In the genomic region with DNA sequence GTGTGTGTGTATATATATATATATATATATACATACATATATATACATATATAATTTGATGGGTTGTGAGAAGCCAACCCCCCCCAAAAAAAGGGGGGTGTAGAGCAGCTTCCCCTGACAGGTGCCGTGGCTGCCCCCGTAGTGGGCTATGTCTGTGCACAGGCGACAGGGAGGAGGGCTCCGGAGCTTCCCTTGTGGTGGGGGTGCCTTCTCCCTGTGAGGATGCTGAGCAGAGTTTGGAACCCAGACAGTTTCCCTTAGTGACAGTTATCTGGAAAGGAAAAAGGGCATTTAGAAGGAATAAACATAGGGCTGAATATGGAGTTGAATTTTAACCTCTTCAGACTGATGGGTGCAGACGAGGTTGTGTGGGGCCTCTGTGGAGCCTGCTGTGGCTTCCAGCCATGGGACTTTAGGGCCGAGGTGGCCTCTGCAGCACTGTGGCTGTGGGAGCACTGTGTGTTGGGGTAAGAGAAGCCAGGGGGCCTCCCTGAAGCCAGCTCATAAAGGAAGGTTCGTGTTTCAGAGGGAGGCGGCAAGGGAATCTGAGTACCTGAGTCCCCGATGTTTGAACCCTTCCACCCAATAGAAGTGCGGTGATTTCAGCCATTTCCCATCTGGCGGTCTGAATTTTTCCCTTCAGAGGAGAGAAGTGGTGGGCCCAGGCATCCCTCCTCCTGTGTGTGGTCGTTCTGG, we compare ENCODE assay signal across 16 cellular contexts. TPM values are rescaled to one million over a fixed set of nuclear protein-coding genes. Genes with fewer than 3 reads are reported as not detected.
DNase-seq lines count a peak whose midpoint lies in the region; ATAC-seq and TF ChIP-seq lines count a peak whose summit lies in the region.
"Had no signal": no experiment of that assay in that cellular context is flagged by ENCODE, and none has a peak within 500 bp of the region (broad histone marks: within the 10 kb centered on the region; RNA-seq: fewer than 3 reads in every experiment).

No MANE protein-coding gene starts in this region.

- H3K4me1 ChIP-seq in Caco-2 (no peaks in the 10 kb centered on the region), IMR-90 (ENCODE audit: control insufficient read depth, insufficient read depth, low read length) (peaks cover 15% of the 10 kb centered on the region), endodermal cell (ENCODE audit: control insufficient read depth, insufficient read depth, low read length) (no peaks in the 10 kb centered on the region), sigmoid colon (peaks cover 0 to 49% (median 41%) of the 10 kb centered on the region in 4 donors)
- H3K4me1 ChIP-seq: HAP-1 had no signal

- no peak overlapping the region for H3K56ac ChIP-seq in IMR-90 (ENCODE audit: extremely low read depth, insufficient read depth, low read length)

- H3K27ac ChIP-seq in IMR-90 (ENCODE audit: insufficient read depth, low read length) = 0 out of 2 replicates have a peak overlapping the region, but pooled peaks have one; percentile 3
- no peak overlapping the region for H3K27ac ChIP-seq in endodermal cell (ENCODE audit: low read depth, low read length)
- H3K27ac ChIP-seq in sigmoid colon = peak overlapping the region; percentile 75 to 81 (median 77)

- H3K27me3 ChIP-seq in Caco-2 (replicated peaks; ENCODE audit: control insufficient read depth, insufficient read depth, low read length) (no peaks in the 10 kb centered on the region), IMR-90 (ENCODE audit: control insufficient read depth, insufficient read depth, low read length) (no peaks in the 10 kb centered on the region), endodermal cell (ENCODE audit: control insufficient read depth, insufficient read depth, low read length, poor library complexity, severe bottlenecking) (no peaks in the 10 kb centered on the region), sigmoid colon (no peaks in the 10 kb centered on the region)

- peak overlapping the region; percentile 86 for H3K23ac ChIP-seq in IMR-90 (ENCODE audit: low read depth, low read length)

- TF ChIP-seq CTCF in Caco-2 (IDR thresholded peaks at IDR 0.05; ENCODE audit: insufficient read depth in 1 of 2, low read depth in 1 of 2, low read length in 1 of 2, severe bottlenecking in 1 of 2, unreplicated experiment in 1 of 2) (no peak), IMR-90 (conservative IDR thresholded peaks at IDR 0.05; ENCODE audit: low read depth, low read length) (no peak), endodermal cell (conservative IDR thresholded peaks at IDR 0.05) (no peak), sigmoid colon (IDR thresholded peaks at IDR 0.05) (no peak)

- H3K36me3 ChIP-seq in Caco-2 (ENCODE audit: control insufficient read depth, insufficient read depth, low read length) (peaks cover 2% of the 10 kb centered on the region; the same call in 1 of the 2 replicates), IMR-90 (ENCODE audit: control insufficient read depth, insufficient read depth, low read length) (peaks cover 46% of the 10 kb centered on the region), endodermal cell (ENCODE audit: control insufficient read depth, insufficient read depth, low read length) (peaks cover 83% of the 10 kb centered on the region), sigmoid colon (peaks cover 12 to 65% (median 39%) of the 10 kb centered on the region in 4 donors)

- in situ Hi-C loops in IMR-90 (cut with MboI; ENCODE audit: low sequenced_read_pairs) = no loop called here

- H2BK20ac ChIP-seq in IMR-90 (ENCODE audit: low read depth, low read length) = no peak overlapping the region

- H4K5ac ChIP-seq in IMR-90 (ENCODE audit: low read depth, low read length) = no peak overlapping the region

- H3K4me3 Mint-ChIP-seq in Caco-2 (ENCODE audit: unreplicated experiment) (no peak overlapping the region), endodermal cell (no peak overlapping the region)
- H3K4me3 Mint-ChIP-seq: activated CD8-positive, alpha-beta T cell treated with anti-CD3 and anti-CD28 coated beads, Interleukin-2, amount 10 ng/mL, durations not matched to agents 7 days and 5 days; activated naive CD4-positive, alpha-beta T cell treated with anti-CD3 and anti-CD28 coated beads, Interleukin-2, amount 50 U/mL, for 24 hours; CD4-positive, alpha-beta T cell; stimulated activated naive CD8-positive, alpha-beta T cell treated with anti-CD3 and anti-CD28 coated beads, Interleukin-15, Interleukin-2, amounts not matched to agents 100 ng/mL and 50 ng/mL, for 24 hours had no signal

- H3K4me1 Mint-ChIP-seq in Caco-2 (ENCODE audit: low read depth, unreplicated experiment) (no peaks in the 10 kb centered on the region), endodermal cell (peaks cover 2% of the 10 kb centered on the region)

- peaks cover 79% of the 10 kb centered on the region for H3K36me3 Mint-ChIP-seq in Caco-2 (ENCODE audit: insufficient read depth, unreplicated experiment)
- H3K36me3 Mint-ChIP-seq in endodermal cell (ENCODE audit: low read depth) = peaks cover 36% of the 10 kb centered on the region
- H3K36me3 Mint-ChIP-seq: activated naive CD4-positive, alpha-beta T cell treated with anti-CD3 and anti-CD28 coated beads, Interleukin-2, amount 50 U/mL, for 24 hours had no signal

- dilution Hi-C loops in IMR-90 (cut with HindIII; ENCODE audit: low sequenced_read_pairs, unreplicated experiment) = no loop called here

- DNase-seq in Caco-2 (no peak), IMR-90 (no peak), endodermal cell (no peak), sigmoid colon (no peak), erythroblast (lab: John Stamatoyannopoulos, UW) (no peak), hippocampal formation (lab: John Stamatoyannopoulos, UW) (no peak)
- DNase-seq: activated CD8-positive, alpha-beta T cell treated with anti-CD3 and anti-CD28 coated beads, Interleukin-2, amount 10 ng/mL, durations not matched to agents 7 days and 5 days; CD4-positive, alpha-beta T cell; cerebellar nuclear complex; GF-D8; NCI-H524 treated with DMSO at 0.1 percent for 48 hours had no signal

- H3K9ac ChIP-seq in IMR-90 (ENCODE audit: low read depth, low read length) (no peak overlapping the region), endodermal cell (ENCODE audit: extremely low read depth, low read length, poor library complexity, severe bottlenecking) (no peak overlapping the region)

- H2AK9ac ChIP-seq in IMR-90 (replicated peaks; ENCODE audit: low read depth, low read length, poor library complexity) = peak overlapping the region; percentile 52

- intact Hi-C loops in Caco-2 (cut with micrococcal nuclease; ENCODE audit: unreplicated experiment) = no loop called here
- intact Hi-C loops in IMR-90 (cut with micrococcal nuclease) = no loop called here
- intact Hi-C loops in sigmoid colon (cut with DNase I) = loop anchor here (5.0 kb wide), 1 partner anchor 123 kb away; no protein-coding TSS in a partner anchor

- no peak overlapping the region for H2AK5ac ChIP-seq in IMR-90 (ENCODE audit: low read depth, low read length)

- ATAC-seq in IMR-90 (ENCODE audit: low read depth) = peak; percentile 3; the same call in 1 of the 2 replicates
- no peak for ATAC-seq in HG03457 (IDR thresholded peaks at IDR 0.05; ENCODE audit: unreplicated experiment)
- ATAC-seq: activated CD8-positive, alpha-beta T cell treated with anti-CD3 and anti-CD28 coated beads, Interleukin-2, amount 10 ng/mL, durations not matched to agents 7 days and 5 days; esophagus mucosa had no signal

- TF ChIP-seq EP300 in sigmoid colon (IDR thresholded peaks at IDR 0.05) = no peak

- H4K91ac ChIP-seq in IMR-90 (ENCODE audit: insufficient read depth, low read depth, low read length) = no peak overlapping the region

- no peak overlapping the region for H3K4me2 ChIP-seq in IMR-90 (ENCODE audit: low read depth, low read length)

- H2AFZ ChIP-seq in IMR-90 (replicated peaks; ENCODE audit: low read length, poor library complexity) = peak overlapping the region; percentile 28

- no peak overlapping the region for H2BK120ac ChIP-seq in IMR-90 (ENCODE audit: low read depth, low read length)

- TSS peak; percentile 4 for BruUV-seq in Caco-2 (replicated peaks; lab: Mats Ljungman, UMichigan)
- BruUV-seq in IMR-90 (replicated peaks; lab: Mats Ljungman, UMichigan) = no TSS peak

- no peak overlapping the region for H2BK15ac ChIP-seq in IMR-90 (ENCODE audit: low read depth, low read length)

- H4K8ac ChIP-seq in IMR-90 (ENCODE audit: low read depth in 2 of 2, low read length in 2 of 2) = no peak overlapping the region

- CTCF ChIA-PET in Caco-2 (lab: Charles Lee) = interaction anchor here (0.6 kb wide), 1 partner anchor 103 kb away, joined by 3 read pairs; no protein-coding TSS in a partner anchor
- CTCF ChIA-PET in IMR-90 (lab: Yijun Ruan, JAX) = no interaction called here

- 62% methylated on average over 4 of the region's 12 CpGs; no CpG with 5 or more reads in 1 of the 2 experiments for WGBS in IMR-90 (ENCODE audit: extremely low coverage in 2 of 2, insufficient read length in 1 of 2), 2 experiments
- 95 to 98% methylated on average over 5 to 12 of the region's 12 CpGs for WGBS in endodermal cell (ENCODE audit: insufficient coverage in 1 of 2, insufficient read length in 1 of 2), 2 experiments
- 79 to 85% methylated on average over 12 of the region's 12 CpGs for WGBS in sigmoid colon, 2 donors

- H3K9me3 ChIP-seq in Caco-2 = no peaks in the 10 kb centered on the region
- H3K9me3 ChIP-seq in IMR-90 (ENCODE audit: control insufficient read depth, insufficient read depth, low read length) = no peaks in the 10 kb centered on the region
- no peaks in the 10 kb centered on the region for H3K9me3 ChIP-seq in endodermal cell (ENCODE audit: control insufficient read depth, low read length)
- H3K9me3 ChIP-seq in sigmoid colon = no peaks in the 10 kb centered on the region
- H3K9me3 ChIP-seq: HAP-1 had no signal

- H3K9me1 ChIP-seq in IMR-90 (ENCODE audit: insufficient read depth, low read length) = peaks cover 3% of the 10 kb centered on the region; the same call in 1 of the 2 replicates

- H2BK5ac ChIP-seq in IMR-90 (ENCODE audit: low read depth, low read length, poor library complexity, severe bottlenecking) = no peak overlapping the region

- peaks cover 27 to 75% of the 10 kb centered on the region in 2 experiments for H3K79me1 ChIP-seq in IMR-90 (ENCODE audit: low read depth in 1 of 2, low read length in 2 of 2)

- H3K14ac ChIP-seq in IMR-90 (replicated peaks; ENCODE audit: low read depth, low read length) = no peak overlapping the region

- no peak for TF ChIP-seq POLR2A in IMR-90 (IDR thresholded peaks at IDR 0.05; ENCODE audit: low read depth, low read length)
- no peak for TF ChIP-seq POLR2A in sigmoid colon (IDR thresholded peaks at IDR 0.05)
- no peak for TF ChIP-seq POLR2A in erythroblast (IDR thresholded peaks at IDR 0.05; ENCODE audit: low read length)

- POLR2A ChIA-PET in Caco-2 (lab: Charles Lee) (no interaction called here), IMR-90 (lab: Charles Lee; ENCODE audit: unreplicated experiment) (no interaction called here)

- H3K4ac ChIP-seq in IMR-90 (ENCODE audit: low read depth, low read length) = no peak overlapping the region; the same call in 1 of the 2 replicates

- no peak overlapping the region for H3K18ac ChIP-seq in IMR-90 (ENCODE audit: low read depth, low read length)

- H4K20me1 ChIP-seq in IMR-90 (ENCODE audit: insufficient read depth, low read length) = peaks cover 56% of the 10 kb centered on the region

- no peak overlapping the region for H3K4me3 ChIP-seq in Caco-2 (ENCODE audit: low read depth, low read length)
- H3K4me3 ChIP-seq in IMR-90 (ENCODE audit: insufficient read depth, low read depth, low read length) = no peak overlapping the region
- H3K4me3 ChIP-seq in endodermal cell (ENCODE audit: low read length) = no peak overlapping the region
- H3K4me3 ChIP-seq in sigmoid colon = no peak overlapping the region
- H3K4me3 ChIP-seq: HAP-1 had no signal

- TF ChIP-seq RAD21 in IMR-90 (IDR thresholded peaks at IDR 0.05; ENCODE audit: low read length) = no peak

- H3K27me3 Mint-ChIP-seq in Caco-2 (ENCODE audit: insufficient read depth, unreplicated experiment) = no peaks in the 10 kb centered on the region
- no peaks in the 10 kb centered on the region for H3K27me3 Mint-ChIP-seq in endodermal cell (ENCODE audit: insufficient read depth)
- H3K27me3 Mint-ChIP-seq: activated naive CD4-positive, alpha-beta T cell treated with anti-CD3 and anti-CD28 coated beads, Interleukin-2, amount 50 U/mL, for 24 hours; CD4-positive, alpha-beta T cell; stimulated activated naive CD8-positive, alpha-beta T cell treated with anti-CD3 and anti-CD28 coated beads, Interleukin-15, Interleukin-2, amounts not matched to agents 100 ng/mL and 50 ng/mL, for 24 hours had no signal

- H3K27ac Mint-ChIP-seq in Caco-2 (ENCODE audit: unreplicated experiment) = peak overlapping the region; percentile 77
- peak overlapping the region; percentile 3 for H3K27ac Mint-ChIP-seq in endodermal cell
- H3K27ac Mint-ChIP-seq: activated CD8-positive, alpha-beta T cell treated with anti-CD3 and anti-CD28 coated beads, Interleukin-2, amount 10 ng/mL, durations not matched to agents 7 days and 5 days; activated naive CD4-positive, alpha-beta T cell treated with anti-CD3 and anti-CD28 coated beads, Interleukin-2, amount 50 U/mL, for 24 hours; stimulated activated naive CD8-positive, alpha-beta T cell treated with anti-CD3 and anti-CD28 coated beads, Interleukin-15, Interleukin-2, amounts not matched to agents 100 ng/mL and 50 ng/mL, for 24 hours had no signal

- H3K9me3 Mint-ChIP-seq in Caco-2 (ENCODE audit: unreplicated experiment) (no peaks in the 10 kb centered on the region), endodermal cell (no peaks in the 10 kb centered on the region)
- H3K9me3 Mint-ChIP-seq: activated naive CD4-positive, alpha-beta T cell treated with anti-CD3 and anti-CD28 coated beads, Interleukin-2, amount 50 U/mL, for 24 hours; CD4-positive, alpha-beta T cell; stimulated activated naive CD8-positive, alpha-beta T cell treated with anti-CD3 and anti-CD28 coated beads, Interleukin-15, Interleukin-2, amounts not matched to agents 100 ng/mL and 50 ng/mL, for 24 hours had no signal

RNA-seq across cellular contexts. Expression of gene XRCC3, which starts 19.8 kb away (rescaled TPM):
- total RNA-seq in Caco-2 (2022) (39.5 and 44.0 TPM in 2 replicates), IMR-90 (2012; rRNA removed) (7.5 and 8.1 TPM in 2 replicates), endodermal cell (10 to 100 TPM; 39.2 to 42.6 TPM), sigmoid colon (1 to 10 TPM; 1.8 to 7.5 (median 2.0) TPM)
- polyA plus RNA-seq in IMR-90 (2012; rRNA removed) (9.0 and 9.5 TPM in 2 replicates), sigmoid colon (10 to 100 TPM in 1 of 3 donors, 1 to 10 TPM in 2; 3.6 to 15.7 (median 5.1) TPM)
- 5.3 and 5.5 TPM in 2 replicates for polyA plus RNA-seq in IMR-90 (2012; cell fraction: cytosol; rRNA removed)
- polyA plus RNA-seq in IMR-90 (2012; cell fraction: nucleus; rRNA removed; ENCODE audit: low replicate concordance) = 29.9 and 33.1 TPM in 2 replicates
- polyA plus RNA-seq in endodermal cell (2013, experiment 1 of 2) = 22.5 TPM
- 24.3 TPM for polyA plus RNA-seq in endodermal cell (2013, experiment 2 of 2)

RNA-seq across cellular contexts. Expression of gene ZFYVE21, which starts 20.1 kb away (rescaled TPM):
- total RNA-seq in Caco-2 (2022) (61.6 and 66.2 TPM in 2 replicates), IMR-90 (2012; rRNA removed) (41.2 and 41.4 TPM in 2 replicates), endodermal cell (10 to 100 TPM; 42.5 to 55.6 TPM), sigmoid colon (100 to 1,000 TPM in 1 of 4 donors, 10 to 100 TPM in 3; 84.2 to 106 (median 89.4) TPM)
- polyA plus RNA-seq in IMR-90 (2012; rRNA removed) (89.2 and 93.4 TPM in 2 replicates), sigmoid colon (10 to 100 TPM; 41.7 to 90.1 (median 61.7) TPM)
- polyA plus RNA-seq in IMR-90 (2012; cell fraction: cytosol; rRNA removed) = 107 and 145 TPM in 2 replicates
- 83.4 and 98.8 TPM in 2 replicates for polyA plus RNA-seq in IMR-90 (2012; cell fraction: nucleus; rRNA removed; ENCODE audit: low replicate concordance)
- 42.1 TPM for polyA plus RNA-seq in endodermal cell (2013, experiment 1 of 2)
- 40.3 TPM for polyA plus RNA-seq in endodermal cell (2013, experiment 2 of 2)
